Comparison of ENCODE assay signal across 33 cellular contexts in the genomic region with DNA sequence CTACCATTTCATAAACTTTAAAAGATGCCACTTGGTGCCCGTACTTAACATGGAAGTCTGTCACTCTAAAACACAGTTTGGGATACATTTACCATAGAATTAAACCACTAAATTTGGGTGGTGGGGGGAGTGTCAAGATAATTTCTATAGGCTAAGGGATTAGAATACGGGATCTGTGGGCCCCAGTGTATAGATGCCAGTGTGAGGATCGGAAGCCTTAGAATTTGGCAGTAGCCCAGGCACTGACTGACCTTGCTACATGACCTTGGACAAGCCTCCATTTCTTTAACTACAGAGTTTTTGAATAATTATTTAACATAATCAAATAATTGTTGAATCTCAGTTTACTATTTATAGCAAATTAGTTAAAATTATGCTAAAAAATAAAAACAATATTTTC.
"Had no signal": no experiment of that assay in that cellular context is flagged by ENCODE, and none has a peak within 500 bp of the region (broad histone marks: within the 10 kb centered on the region; RNA-seq: fewer than 3 reads in every experiment).

No MANE protein-coding gene starts in this region.

- H3K36me3 Mint-ChIP-seq: activated naive CD8-positive, alpha-beta T cell treated with anti-CD3 and anti-CD28 coated beads for 36 hours had no signal

- DNase-seq: activated CD4-positive, alpha-beta T cell treated with anti-CD3 and anti-CD28 coated beads, Interleukin-2, amount 50 U/mL, for 4 hours; activated CD8-positive, alpha-beta T cell treated with anti-CD3 and anti-CD28 coated beads for 36 hours; activated effector memory CD4-positive, alpha-beta T cell treated with anti-CD3 and anti-CD28 coated beads, Interleukin-2, amount 50 U/mL, for 16 hours; activated naive CD4-positive, alpha-beta T cell; activated naive CD4-positive, alpha-beta T cell treated with anti-CD3 and anti-CD28 coated beads, Interleukin-2, amount 50 U/mL, for 16 hours; activated naive CD8-positive, alpha-beta T cell treated with anti-CD3 and anti-CD28 coated beads for 36 hours; activated T-cell treated with anti-CD3 and anti-CD28 coated beads, Interleukin-2, amount 50 U/mL, for 1 hour; activated T-cell treated with anti-CD3 and anti-CD28 coated beads, Interleukin-2, amount 50 U/mL, for 72 hours; amniotic stem cell; aorta; brain microvascular endothelial cell; central memory CD4-positive, alpha-beta T cell; NCI-H1092 treated with DMSO at 0.1 percent for 48 hours; NCI-H1417; NCI-H146; NCI-H187; NCI-H2029 treated with DMSO at 0.1 percent for 48 hours; NCI-H2107; NCI-H2171; NCI-H510A; NCI-H526; NCI-H748 treated with DMSO at 0.1 percent for 48 hours; NK-92 treated with Interleukin-12 subunit alpha and Interleukin-12 subunit beta, amount 100 ng/mL, for 24 hours; PC-3; Peyer's patch; SW 1271; T-helper 1 cell; T-helper 2 cell; T-helper 9 cell; WERI-Rb-1 had no signal

- H3K36me3 ChIP-seq: brain microvascular endothelial cell, Peyer's patch, WERI-Rb-1 had no signal

- H3K9me3 Mint-ChIP-seq: activated CD4-positive, alpha-beta T cell treated with anti-CD3 and anti-CD28 coated beads, Interleukin-2, amount 10 ng/mL, durations not matched to agents 24 days and 14 days; activated T-cell treated with anti-CD3 and anti-CD28 coated beads, Interleukin-2, amount 50 U/mL, for 72 hours; activated T-helper 17 cell treated with anti-CD3 and anti-CD28 coated beads, Interleukin-2, amount 50 U/mL, for 72 hours had no signal

- H3K4me3 Mint-ChIP-seq: activated CD4-positive, alpha-beta T cell treated with anti-CD3 and anti-CD28 coated beads, Interleukin-2, amount 10 ng/mL, durations not matched to agents 24 days and 14 days; activated CD8-positive, alpha-beta T cell treated with anti-CD3 and anti-CD28 coated beads for 36 hours; activated naive CD8-positive, alpha-beta T cell treated with anti-CD3 and anti-CD28 coated beads for 36 hours; activated T-cell treated with anti-CD3 and anti-CD28 coated beads, Interleukin-2, amount 50 U/mL, for 72 hours; activated T-helper 17 cell treated with anti-CD3 and anti-CD28 coated beads, Interleukin-2, amount 50 U/mL, for 72 hours had no signal

- H3K4me1 ChIP-seq: Peyer's patch had no signal

- ATAC-seq: activated CD8-positive, alpha-beta T cell treated with anti-CD3 and anti-CD28 coated beads for 36 hours; activated T-cell treated with anti-CD3 and anti-CD28 coated beads, Interleukin-2, amount 50 U/mL, for 72 hours; activated T-helper 17 cell treated with anti-CD3 and anti-CD28 coated beads, Interleukin-2, amount 50 U/mL, for 72 hours; PC-3 had no signal

- H3K27me3 Mint-ChIP-seq: activated CD8-positive, alpha-beta T cell treated with anti-CD3 and anti-CD28 coated beads for 36 hours; activated naive CD8-positive, alpha-beta T cell treated with anti-CD3 and anti-CD28 coated beads for 36 hours; activated T-helper 17 cell treated with anti-CD3 and anti-CD28 coated beads, Interleukin-2, amount 50 U/mL, for 72 hours had no signal

- H3K27me3 ChIP-seq: brain microvascular endothelial cell, Peyer's patch had no signal

- H3K27ac ChIP-seq: brain microvascular endothelial cell, Peyer's patch, RWPE1, WERI-Rb-1 had no signal

- H3K27ac Mint-ChIP-seq: activated CD4-positive, alpha-beta T cell treated with anti-CD3 and anti-CD28 coated beads, Interleukin-2, amount 10 ng/mL, durations not matched to agents 24 days and 14 days; activated CD8-positive, alpha-beta T cell treated with anti-CD3 and anti-CD28 coated beads for 36 hours; activated naive CD8-positive, alpha-beta T cell treated with anti-CD3 and anti-CD28 coated beads for 36 hours; activated T-cell treated with anti-CD3 and anti-CD28 coated beads, Interleukin-2, amount 50 U/mL, for 72 hours; activated T-helper 17 cell treated with anti-CD3 and anti-CD28 coated beads, Interleukin-2, amount 50 U/mL, for 72 hours had no signal

- H3K4me1 Mint-ChIP-seq: activated CD4-positive, alpha-beta T cell treated with anti-CD3 and anti-CD28 coated beads, Interleukin-2, amount 10 ng/mL, durations not matched to agents 24 days and 14 days; activated naive CD8-positive, alpha-beta T cell treated with anti-CD3 and anti-CD28 coated beads for 36 hours; activated T-helper 17 cell treated with anti-CD3 and anti-CD28 coated beads, Interleukin-2, amount 50 U/mL, for 72 hours had no signal

- H3K4me3 ChIP-seq: Peyer's patch had no signal
